In genomic region chr17:46783031-46783593, GRCh38 we compare ENCODE assay signal across 1 cellular context.
TF ChIP-seq lines count a peak whose summit lies in the region.

No MANE protein-coding gene starts in this region.

TF ChIP-seq in HepG2, 621 proteins besides CTCF, POLR2A, EP300 and RAD21 (continued from another document and continues in another):
- TF ChIP-seq ZBTB46 (CRISPR knock-in tag; IDR thresholded peaks at IDR 0.05; ENCODE audit: borderline replicate concordance) (no peak), ZNF468 (CRISPR knock-in tag; IDR thresholded peaks at IDR 0.05) (no peak), HCFC1 (IDR thresholded peaks at IDR 0.05; ENCODE audit: low read depth, low read length) (no peak), ZSCAN20 (CRISPR knock-in tag; IDR thresholded peaks at IDR 0.05; ENCODE audit: borderline replicate concordance) (no peak), NCOA2 (CRISPR knock-in tag; IDR thresholded peaks at IDR 0.05) (no peak), KDM5A (IDR thresholded peaks at IDR 0.05; ENCODE audit: borderline replicate concordance, low read length) (no peak), ZNF263 (CRISPR knock-in tag; IDR thresholded peaks at IDR 0.05) (peak; percentile 76), KDM5B (CRISPR knock-in tag; IDR thresholded peaks at IDR 0.05; ENCODE audit: borderline replicate concordance) (no peak), ZFAT (CRISPR knock-in tag; conservative IDR thresholded peaks at IDR 0.05) (no peak), CHD4 (IDR thresholded peaks at IDR 0.05; ENCODE audit: borderline replicate concordance, low read length) (no peak), CHD2 (IDR thresholded peaks at IDR 0.05; ENCODE audit: low read depth, low read length) (no peak), SAP130 (CRISPR knock-in tag; IDR thresholded peaks at IDR 0.05; ENCODE audit: low read depth) (peak; percentile 79), ATRX (CRISPR knock-in tag; IDR thresholded peaks at IDR 0.05; ENCODE audit: borderline replicate concordance) (no peak), KDM2A (CRISPR knock-in tag; IDR thresholded peaks at IDR 0.05; ENCODE audit: borderline replicate concordance, low read depth) (no peak), KIAA2018 (CRISPR knock-in tag; IDR thresholded peaks at IDR 0.05; ENCODE audit: borderline replicate concordance) (no peak), ZNF776 (CRISPR knock-in tag; IDR thresholded peaks at IDR 0.05) (no peak), MIER3 (CRISPR knock-in tag; IDR thresholded peaks at IDR 0.05; ENCODE audit: borderline replicate concordance) (0 out of 2 replicates have a peak, but pooled peaks have one; percentile 62), MEF2D (CRISPR knock-in tag; IDR thresholded peaks at IDR 0.05) (peak; percentile 57; the same call in 1 of the 2 replicates), ZNF30 (CRISPR knock-in tag; IDR thresholded peaks at IDR 0.05) (no peak), ZNF7 (CRISPR knock-in tag; IDR thresholded peaks at IDR 0.05) (no peak), MYPOP (CRISPR knock-in tag; IDR thresholded peaks at IDR 0.05) (peak; percentile 53; the same call in 1 of the 2 replicates), LCORL (IDR thresholded peaks at IDR 0.05) (no peak), LCORL (CRISPR knock-in tag; IDR thresholded peaks at IDR 0.05) (peak; percentile 66), ZBTB2 (CRISPR knock-in tag; IDR thresholded peaks at IDR 0.05; ENCODE audit: low read depth) (no peak), ONECUT2 (CRISPR knock-in tag; IDR thresholded peaks at IDR 0.05) (no peak), NFAT5 (CRISPR knock-in tag; IDR thresholded peaks at IDR 0.05) (no peak), ATF4 (CRISPR knock-in tag; IDR thresholded peaks at IDR 0.05) (0 out of 4 replicates have a peak, but pooled peaks of 1 of the 2 experiments have one; percentile 33), HIC2 (CRISPR knock-in tag; IDR thresholded peaks at IDR 0.05; ENCODE audit: low read depth) (no peak), HNF1A (IDR thresholded peaks at IDR 0.05; ENCODE audit: low read depth) (no peak), HNF1A (CRISPR knock-in tag; IDR thresholded peaks at IDR 0.05; ENCODE audit: borderline replicate concordance) (no peak), ZNF816 (CRISPR knock-in tag; IDR thresholded peaks at IDR 0.05; ENCODE audit: borderline replicate concordance) (no peak)
